Comparison of ENCODE assay signal across 1 cellular context in genomic region chr15:87835830-87836229, GRCh38.
DNase-seq lines count a peak whose midpoint lies in the region; ATAC-seq, FAIRE-seq and TF ChIP-seq lines count a peak whose summit lies in the region.
"Not testable (repeated sequence)": the region's sequence is repeated elsewhere in the genome, so short reads cannot be mapped to it uniquely, and the experiment has no call there.

No MANE protein-coding gene starts in this region.

- H3K4me1 ChIP-seq in K562 (replicated peaks in 1 of 2; ENCODE audit: control insufficient read depth in 2 of 2, insufficient read depth in 2 of 2, low read length in 2 of 2): not testable (repeated sequence)

- in situ Hi-C loops in K562 (cut with MboI): not testable (repeated sequence)

- intact Hi-C loops in K562 (cut with micrococcal nuclease): not testable (repeated sequence)

- WGBS in K562 (ENCODE audit: insufficient coverage, low coverage, missing lambda C conversion rate): 0% methylated on average over 1 of the region's 2 CpGs

- H3K27me3 ChIP-seq in K562 (ENCODE audit: control insufficient read depth in 2 of 2, insufficient read depth in 2 of 2, low read length in 2 of 2): not testable (repeated sequence)

- TF ChIP-seq CTCF in K562 (IDR thresholded peaks at IDR 0.05 in 2 of 3, conservative IDR thresholded peaks at IDR 0.05 in 1 of 3; ENCODE audit: insufficient read depth in 2 of 3, low read depth in 1 of 3, low read length in 3 of 3): not testable (repeated sequence)

- H2AFZ ChIP-seq in K562 (ENCODE audit: low read depth, low read length): not testable (repeated sequence)

- not testable (repeated sequence) for H3K9ac ChIP-seq in K562 (ENCODE audit: insufficient read depth in 1 of 2, low read depth in 2 of 2, low read length in 2 of 2)

- not testable (repeated sequence) for H3K4me3 ChIP-seq in K562

- not testable (repeated sequence) for DNase-seq in K562 (ENCODE audit: extremely low read depth in 1 of 4, low spot score in 3 of 4)

- not testable (repeated sequence) for H3K79me2 ChIP-seq in K562 (ENCODE audit: control insufficient read depth, insufficient read depth, low read length)

- TF ChIP-seq RAD21 in K562 (CRISPR knock-in tag; conservative IDR thresholded peaks at IDR 0.05 in 1 of 2, IDR thresholded peaks at IDR 0.05 in 1 of 2): not testable (repeated sequence)

- FAIRE-seq in K562 (lab: Jason Lieb, UNC): not testable (repeated sequence)

- H3K4me2 ChIP-seq in K562 (ENCODE audit: insufficient read depth, low read length): not testable (repeated sequence)

- H3K36me3 ChIP-seq in K562 (ENCODE audit: control insufficient read depth, insufficient read depth, low read length): not testable (repeated sequence)

- not testable (repeated sequence) for H3K9me1 ChIP-seq in K562 (ENCODE audit: control insufficient read depth, insufficient read depth, low read length)

- H3K9me3 ChIP-seq in K562 (replicated peaks; ENCODE audit: control insufficient read depth, insufficient read depth, low read depth, low read length): not testable (repeated sequence)

- not testable (repeated sequence) for TF ChIP-seq POLR2A in K562 (conservative IDR thresholded peaks at IDR 0.05)

- CTCF ChIA-PET in K562 (lab: Yijun Ruan, JAX; ENCODE audit: low intra/inter-chr PET ratio): not testable (repeated sequence)

- POLR2A ChIA-PET in K562 (lab: Yijun Ruan, JAX): not testable (repeated sequence)

- not testable (repeated sequence) for H4K20me1 ChIP-seq in K562 (replicated peaks; ENCODE audit: control insufficient read depth, insufficient read depth, low read length)

- not testable (repeated sequence) for BruUV-seq in K562 (replicated peaks; lab: Mats Ljungman, UMichigan)

- TF ChIP-seq EP300 in K562 (IDR thresholded peaks at IDR 0.05; ENCODE audit: low read length): not testable (repeated sequence)

- not testable (repeated sequence) for ATAC-seq in K562

- not testable (repeated sequence) for H3K27ac ChIP-seq in K562 (ENCODE audit: extremely low read depth, low read depth, low read length)

TF ChIP-seq in K562, 482 proteins besides CTCF, POLR2A, EP300 and RAD21:
- TF ChIP-seq ZNF316 (IDR thresholded peaks at IDR 0.05) (peak; percentile 61), NFE2L1 (tag; IDR thresholded peaks at IDR 0.05; ENCODE audit: borderline replicate concordance, low read depth) (peak; percentile 18; the same call in 1 of the 2 replicates), MAFG (tag; conservative IDR thresholded peaks at IDR 0.05) (peak; percentile 82), C11orf30 (IDR thresholded peaks at IDR 0.05; ENCODE audit: low read depth) (peak; percentile 23; the same call in 1 of the 2 replicates)
